In genomic region chr3:187945374-187945773, GRCh38 we compare ENCODE assay signal across 22 cellular contexts.
"Had no signal": no experiment of that assay in that cellular context is flagged by ENCODE, and none has a peak within 500 bp of the region (broad histone marks: within the 10 kb centered on the region; RNA-seq: fewer than 3 reads in every experiment).

No MANE protein-coding gene starts in this region.

- H3K4me1 ChIP-seq: ascending aorta, body of pancreas, SJCRH30 had no signal

- H3K36me3 ChIP-seq: ascending aorta, MG63, SJCRH30 had no signal

- H3K4me3 ChIP-seq: ascending aorta, body of pancreas, MG63, SJCRH30 had no signal

- H3K27ac ChIP-seq: ascending aorta, body of pancreas, SJCRH30 had no signal

- H3K27me3 ChIP-seq: ascending aorta, body of pancreas, MG63, SJCRH30 had no signal

- H3K9me3 ChIP-seq: ascending aorta, body of pancreas, MG63, SJCRH30 had no signal

- DNase-seq: activated CD4-positive, alpha-beta T cell treated with anti-CD3 and anti-CD28 coated beads for 48 hours; activated CD4-positive, alpha-beta T cell treated with anti-CD3 and anti-CD28 coated beads, Interleukin-2, amount 50 U/mL, for 4 hours; activated CD4-positive, CD25-positive, alpha-beta regulatory T cell treated with anti-CD3 and anti-CD28 coated beads, Interleukin-2, amount 50 U/mL, for 72 hours; activated CD8-positive, alpha-beta memory T cell treated with anti-CD3 and anti-CD28 coated beads, Interleukin-2, amount 50 U/mL, for 48 hours; activated effector memory CD4-positive, alpha-beta T cell treated with anti-CD3 and anti-CD28 coated beads, Interleukin-2, amount 50 U/mL, for 16 hours; activated naive CD4-positive, alpha-beta T cell treated with Interleukin-2 at 50 U/mL for 16 hours; activated naive CD8-positive, alpha-beta T cell treated with anti-CD3 and anti-CD28 coated beads, Interleukin-2, amount 50 U/mL, for 24 hours; activated T-cell treated with anti-CD3 and anti-CD28 coated beads, Interleukin-2, amount 50 U/mL, for 1 hour; amniotic stem cell; body of pancreas; central memory CD4-positive, alpha-beta T cell; KG1; MG63; NCI-H2081; RPMI8226; SJCRH30; T-helper 17 cell; T-helper 9 cell had no signal

- ATAC-seq: activated naive CD4-positive, alpha-beta T cell treated with anti-CD3 and anti-CD28 coated beads, Interleukin-2, amount 50 U/mL, for 72 hours; activated naive CD8-positive, alpha-beta T cell treated with anti-CD3 and anti-CD28 coated beads, Interleukin-2, amount 50 U/mL, for 24 hours; body of pancreas; Right ventricle myocardium inferior; T-helper 17 cell; WTC11 had no signal
